9 cellular contexts compared by ENCODE assay signal in genomic region chr5:35003018-35003957, GRCh38. TPM values are rescaled to one million over a fixed set of nuclear protein-coding genes. Genes with fewer than 3 reads are reported as not detected.
DNase-seq lines count a peak whose midpoint lies in the region; ATAC-seq and TF ChIP-seq lines count a peak whose summit lies in the region.
"Had no signal": no experiment of that assay in that cellular context is flagged by ENCODE, and none has a peak within 500 bp of the region (broad histone marks: within the 10 kb centered on the region; RNA-seq: fewer than 3 reads in every experiment).

No MANE protein-coding gene starts in this region.

- DNase-seq in AG08395 (ENCODE audit: low spot score) (peak; percentile 73), NCI-H2196 treated with DMSO at 0.1 percent for 48 hours (lab: John Stamatoyannopoulos, UW; ENCODE audit: unreplicated experiment) (peak; percentile 18), left lung (peak in 1 of 2 donors; percentile 38)
- peak; percentile 25 for DNase-seq in activated CD4-positive, CD25-positive, alpha-beta regulatory T cell treated with anti-CD3 and anti-CD28 coated beads, Interleukin-2, amount 50 U/mL, for 16 hours (ENCODE audit: low read depth, low spot score)
- peak; percentile 13 for DNase-seq in central memory CD4-positive, alpha-beta T cell
- DNase-seq in stimulated activated CD4-positive, alpha-beta T cell treated with anti-CD3 and anti-CD28 coated beads, TNF-alpha, amount 100 ng/mL, for 4 hours (ENCODE audit: low read depth in 3 of 3) = peak; percentile 11 to 36 (median 21)

- TF ChIP-seq CTCF in left lung (IDR thresholded peaks at IDR 0.05) = peak; percentile 68 to 89

- H3K4me3 ChIP-seq in left lung = no peak overlapping the region

- intact Hi-C loops in left lung (cut with DNase I) = no loop called here

- no peak overlapping the region for H3K27ac ChIP-seq in left lung

- H3K4me1 ChIP-seq in left lung = no peaks in the 10 kb centered on the region

- ATAC-seq in GM18858 (IDR thresholded peaks at IDR 0.05; ENCODE audit: unreplicated experiment) (peak; percentile 72), HG03045 (IDR thresholded peaks at IDR 0.05; ENCODE audit: unreplicated experiment) (peak; percentile 75), left lung (peak; percentile 91)

- H3K27me3 ChIP-seq in left lung = peaks cover 0 to 9% of the 10 kb centered on the region in 2 donors

- H3K36me3 ChIP-seq in left lung = no peaks in the 10 kb centered on the region

- no peaks in the 10 kb centered on the region for H3K9me3 ChIP-seq in left lung

RNA-seq across cellular contexts. Expression of gene AGXT2, which starts 44.5 kb away (rescaled TPM):
- total RNA-seq in left lung = not detected
- total RNA-seq: subcutaneous adipose tissue had no signal
